19 cellular contexts compared by ENCODE assay signal in the genomic region with DNA sequence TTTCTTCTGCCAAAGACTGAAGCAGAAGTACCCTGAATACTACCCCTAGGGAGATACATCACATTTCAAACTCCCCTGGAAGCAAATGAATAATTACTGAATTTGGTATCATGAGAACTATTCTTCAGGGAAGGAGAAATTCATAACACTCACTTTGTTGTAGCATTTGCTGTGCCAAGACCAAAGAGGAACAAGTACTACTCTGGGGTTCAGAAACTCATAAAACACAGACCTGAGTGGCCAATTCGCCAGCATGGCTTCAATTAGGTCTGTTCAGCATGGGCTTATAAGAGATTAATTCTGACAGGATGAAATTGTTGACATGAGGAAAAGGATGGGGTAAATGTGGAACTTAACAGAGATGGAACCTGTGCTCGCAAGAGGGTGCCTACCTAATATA. TPM values are rescaled to one million over a fixed set of nuclear protein-coding genes. Genes with fewer than 3 reads are reported as not detected.
DNase-seq lines count a peak whose midpoint lies in the region; ATAC-seq and TF ChIP-seq lines count a peak whose summit lies in the region.
"Had no signal": no experiment of that assay in that cellular context is flagged by ENCODE, and none has a peak within 500 bp of the region (broad histone marks: within the 10 kb centered on the region; RNA-seq: fewer than 3 reads in every experiment).

No MANE protein-coding gene starts in this region.

- POLR2A ChIA-PET in PC-9 (lab: Charles Lee; ENCODE audit: unreplicated experiment): no interaction called here

- no peak overlapping the region for H3K27ac ChIP-seq in PC-9
- H3K27ac ChIP-seq: ascending aorta, testis had no signal

- peak overlapping the region; percentile 3 to 60 for H3K27ac Mint-ChIP-seq in natural killer cell
- H3K27ac Mint-ChIP-seq in natural killer cell treated with Interleukin-12 subunit alpha and Interleukin-12 subunit beta and Interleukin-15 and Interleukin-18, amount 100 ng/mL, for 72 hours: peak overlapping the region in 1 of 2 donors; percentile 12
- H3K27ac Mint-ChIP-seq in activated naive CD8-positive, alpha-beta T cell treated with anti-CD3 and anti-CD28 coated beads, Interleukin-2, amount 50 U/mL, for 24 hours: peak overlapping the region; percentile 40
- H3K27ac Mint-ChIP-seq: activated CD8-positive, alpha-beta T cell treated with anti-CD3 and anti-CD28 coated beads for 36 hours; activated T-helper 2 cell treated with anti-CD3 and anti-CD28 coated beads, Interferon-gamma antibody, Interleukin-2, Interleukin-4, amounts not matched to agents 10 μg/mL and 5 μg/mL and 100 μg/mL, durations not matched to agents 14 hours and 24 hours and 36 hours had no signal

- H3K79me2 ChIP-seq in PC-9 (ENCODE audit: low read depth): peaks cover 96% of the 10 kb centered on the region

- H3K9me2 ChIP-seq in PC-9 (ENCODE audit: insufficient read depth): no peaks in the 10 kb centered on the region

- H3K36me3 Mint-ChIP-seq in natural killer cell: no peaks in the 10 kb centered on the region
- peaks cover 21% of the 10 kb centered on the region for H3K36me3 Mint-ChIP-seq in natural killer cell treated with Interleukin-12 subunit alpha and Interleukin-12 subunit beta and Interleukin-15 and Interleukin-18, amount 100 ng/mL, for 72 hours
- H3K36me3 Mint-ChIP-seq in activated naive CD8-positive, alpha-beta T cell treated with anti-CD3 and anti-CD28 coated beads, Interleukin-2, amount 50 U/mL, for 24 hours (ENCODE audit: low read depth): peaks cover 31% of the 10 kb centered on the region

- no peak overlapping the region for H3K4me3 ChIP-seq in PC-9
- H3K4me3 ChIP-seq: ascending aorta, MG63, smooth muscle cell, testis had no signal

- BruUV-seq in PC-9 (replicated peaks; lab: Mats Ljungman, UMichigan): no TSS peak

- peaks cover 9% of the 10 kb centered on the region for H3K4me1 ChIP-seq in PC-9 (replicated peaks; ENCODE audit: insufficient read depth)

- TF ChIP-seq CTCF in natural killer cell (IDR thresholded peaks at IDR 0.05) (no peak), PC-9 (conservative IDR thresholded peaks at IDR 0.05) (no peak)

- CTCF ChIA-PET in PC-9 (lab: Charles Lee): no interaction called here

- peaks cover 16% of the 10 kb centered on the region for H4K20me1 ChIP-seq in PC-9 (ENCODE audit: insufficient read depth)

- H3K4me3 Mint-ChIP-seq in natural killer cell: no peak overlapping the region
- H3K4me3 Mint-ChIP-seq in natural killer cell treated with Interleukin-12 subunit alpha and Interleukin-12 subunit beta and Interleukin-15 and Interleukin-18, amount 100 ng/mL, for 72 hours: no peak overlapping the region
- H3K4me3 Mint-ChIP-seq in activated naive CD8-positive, alpha-beta T cell treated with anti-CD3 and anti-CD28 coated beads, Interleukin-2, amount 50 U/mL, for 24 hours: no peak overlapping the region
- H3K4me3 Mint-ChIP-seq: activated CD8-positive, alpha-beta T cell treated with anti-CD3 and anti-CD28 coated beads for 36 hours had no signal

- DNase-seq in natural killer cell (no peak), NCI-H345 treated with DMSO at 0.1 percent for 48 hours (lab: John Stamatoyannopoulos, UW; ENCODE audit: unreplicated experiment) (peak; percentile 38), PC-9 (no peak), NCI-H128 (lab: John Stamatoyannopoulos, UW; ENCODE audit: unreplicated experiment) (no peak)
- DNase-seq in natural killer cell treated with Interleukin-12 subunit alpha and Interleukin-12 subunit beta and Interleukin-15 and Interleukin-18, amount 100 ng/mL, for 72 hours (ENCODE audit: low spot score): no peak
- DNase-seq in activated naive CD8-positive, alpha-beta T cell treated with anti-CD3 and anti-CD28 coated beads, Interleukin-2, amount 50 U/mL, for 24 hours: no peak
- DNase-seq: activated CD8-positive, alpha-beta T cell treated with anti-CD3 and anti-CD28 coated beads for 36 hours; effector memory CD4-positive, alpha-beta T cell; MG63; NCI-H1694 treated with DMSO at 0.1 percent for 48 hours; NCI-H446 treated with DMSO at 0.1 percent for 48 hours; SIG-M5; stimulated activated CD4-positive, alpha-beta T cell treated with anti-CD3 and anti-CD28 coated beads, Interleukin-4, amount 100 ng/mL, for 24 hours; T-helper 2 cell; testis had no signal

- no peak for ATAC-seq in natural killer cell
- no peak for ATAC-seq in natural killer cell treated with Interleukin-12 subunit alpha and Interleukin-12 subunit beta and Interleukin-15 and Interleukin-18, amount 100 ng/mL, for 72 hours
- ATAC-seq in activated naive CD8-positive, alpha-beta T cell treated with anti-CD3 and anti-CD28 coated beads, Interleukin-2, amount 50 U/mL, for 24 hours: no peak
- ATAC-seq in GM18870 (IDR thresholded peaks at IDR 0.05; ENCODE audit: unreplicated experiment): no peak
- ATAC-seq: activated CD8-positive, alpha-beta T cell treated with anti-CD3 and anti-CD28 coated beads for 36 hours had no signal

- H3K4me2 ChIP-seq in PC-9: no peak overlapping the region
- H3K4me2 ChIP-seq: smooth muscle cell had no signal

- H2AFZ ChIP-seq in PC-9: no peak overlapping the region

- H3K9me3 Mint-ChIP-seq in natural killer cell: no peaks in the 10 kb centered on the region
- no peaks in the 10 kb centered on the region for H3K9me3 Mint-ChIP-seq in natural killer cell treated with Interleukin-12 subunit alpha and Interleukin-12 subunit beta and Interleukin-15 and Interleukin-18, amount 100 ng/mL, for 72 hours
- H3K9me3 Mint-ChIP-seq in activated naive CD8-positive, alpha-beta T cell treated with anti-CD3 and anti-CD28 coated beads, Interleukin-2, amount 50 U/mL, for 24 hours: no peaks in the 10 kb centered on the region
- H3K9me3 Mint-ChIP-seq: activated CD8-positive, alpha-beta T cell treated with anti-CD3 and anti-CD28 coated beads for 36 hours; activated T-helper 2 cell treated with anti-CD3 and anti-CD28 coated beads, Interferon-gamma antibody, Interleukin-2, Interleukin-4, amounts not matched to agents 10 μg/mL and 5 μg/mL and 100 μg/mL, durations not matched to agents 14 hours and 24 hours and 36 hours had no signal

- H3K4me1 Mint-ChIP-seq in natural killer cell: peaks cover 90 to 92% of the 10 kb centered on the region in 2 donors
- peaks cover 78 to 85% of the 10 kb centered on the region in 2 donors for H3K4me1 Mint-ChIP-seq in natural killer cell treated with Interleukin-12 subunit alpha and Interleukin-12 subunit beta and Interleukin-15 and Interleukin-18, amount 100 ng/mL, for 72 hours (ENCODE audit: low read depth in 2 of 2)
- peaks cover 93% of the 10 kb centered on the region for H3K4me1 Mint-ChIP-seq in activated naive CD8-positive, alpha-beta T cell treated with anti-CD3 and anti-CD28 coated beads, Interleukin-2, amount 50 U/mL, for 24 hours

- H3F3A ChIP-seq in PC-9 (ENCODE audit: insufficient read depth, low read depth): no peaks in the 10 kb centered on the region

- intact Hi-C loops in natural killer cell (cut with micrococcal nuclease) (loop anchor here (10.0 kb wide), 2 partner anchors 47 to 347 kb away; a partner anchor contains a TSS), PC-9 (cut with micrococcal nuclease; ENCODE audit: unreplicated experiment) (no loop called here)

- H3K9me3 ChIP-seq in PC-9 (ENCODE audit: insufficient read depth, low read depth): no peaks in the 10 kb centered on the region
- H3K9me3 ChIP-seq: ascending aorta, MG63, testis had no signal

- no peaks in the 10 kb centered on the region for H3K27me3 ChIP-seq in PC-9 (ENCODE audit: insufficient read depth, low read depth)
- H3K27me3 ChIP-seq: ascending aorta, MG63, testis had no signal

- H3K27me3 Mint-ChIP-seq in natural killer cell (ENCODE audit: low read depth in 2 of 2): no peaks in the 10 kb centered on the region
- H3K27me3 Mint-ChIP-seq in natural killer cell treated with Interleukin-12 subunit alpha and Interleukin-12 subunit beta and Interleukin-15 and Interleukin-18, amount 100 ng/mL, for 72 hours: no peaks in the 10 kb centered on the region
- no peaks in the 10 kb centered on the region for H3K27me3 Mint-ChIP-seq in activated naive CD8-positive, alpha-beta T cell treated with anti-CD3 and anti-CD28 coated beads, Interleukin-2, amount 50 U/mL, for 24 hours
- H3K27me3 Mint-ChIP-seq: activated CD8-positive, alpha-beta T cell treated with anti-CD3 and anti-CD28 coated beads for 36 hours had no signal

- H3K36me3 ChIP-seq in PC-9 (ENCODE audit: low read depth): no peaks in the 10 kb centered on the region

RNA-seq across cellular contexts. Expression of a gene that starts 6.5 kb away (rescaled TPM):
- total RNA-seq in natural killer cell (10 to 100 TPM; 72.1 to 99.5 (median 73.7) TPM), PC-9 (2021) (71.3 and 108 TPM in 2 replicates)
- 100 to 1,000 TPM; 130 to 136 TPM for total RNA-seq in natural killer cell treated with Interleukin-12 subunit alpha and Interleukin-12 subunit beta and Interleukin-15 and Interleukin-18, amount 100 ng/mL, for 72 hours
